Comparison of ENCODE assay signal across 8 cellular contexts in the genomic region with DNA sequence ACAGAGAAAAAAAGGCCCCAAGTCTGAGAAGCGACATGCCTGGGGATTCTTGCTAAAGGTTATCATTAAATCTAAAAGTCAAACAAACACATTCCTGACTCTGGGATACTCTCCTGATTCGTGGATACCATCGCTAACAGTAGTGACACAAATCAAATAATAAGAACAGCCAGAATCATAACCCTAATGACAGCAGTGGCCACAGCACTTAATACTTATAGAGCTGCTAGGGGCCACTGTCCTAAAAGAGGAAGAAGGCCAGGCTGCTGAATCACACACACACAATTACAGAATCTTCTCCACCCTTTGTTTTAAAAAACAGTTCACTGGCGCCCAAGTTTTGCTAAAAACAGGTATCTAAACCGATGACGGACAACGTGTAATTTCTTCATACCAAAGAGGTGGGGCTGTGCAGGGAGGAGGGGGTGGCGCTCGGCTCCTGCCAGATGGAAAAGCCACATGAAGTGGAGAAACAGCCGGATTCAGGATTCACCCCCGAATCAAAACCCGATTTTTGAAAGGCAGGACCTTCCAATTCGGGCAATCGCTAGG. TPM values are rescaled to one million over a fixed set of nuclear protein-coding genes. Genes with fewer than 3 reads are reported as not detected.
DNase-seq lines count a peak whose midpoint lies in the region; ATAC-seq and TF ChIP-seq lines count a peak whose summit lies in the region.

No MANE protein-coding gene starts in this region.

- H3K4ac ChIP-seq in mesenchymal stem cell (ENCODE audit: low read depth in 1 of 2, low read length in 2 of 2) = peak overlapping the region; percentile 57 to 63

- no peaks in the 10 kb centered on the region for H4K20me1 ChIP-seq in SU-DHL-6 (ENCODE audit: low read depth, low read length)

- no peak overlapping the region for H3K23ac ChIP-seq in mesenchymal stem cell (ENCODE audit: low read length in 2 of 2)

- H2BK12ac ChIP-seq in mesenchymal stem cell (ENCODE audit: low read length in 2 of 2) = no peak overlapping the region

- TF ChIP-seq CTCF in SU-DHL-6 (IDR thresholded peaks at IDR 0.05; ENCODE audit: insufficient read depth, low read length, poor library complexity, severe bottlenecking) (no peak), type B pancreatic cell (conservative IDR thresholded peaks at IDR 0.05) (no peak)

- peak overlapping the region; percentile 85 for H2AFZ ChIP-seq in SU-DHL-6 (ENCODE audit: low read depth, low read length, severe bottlenecking)
- no peak overlapping the region for H2AFZ ChIP-seq in mesenchymal stem cell (ENCODE audit: low read depth, low read length)

- no peak overlapping the region for H3K14ac ChIP-seq in mesenchymal stem cell (ENCODE audit: low read length in 2 of 2)

- H3K9ac ChIP-seq in SU-DHL-6 (ENCODE audit: low read length) (peak overlapping the region; percentile 80), mesenchymal stem cell (ENCODE audit: low read length) (peak overlapping the region; percentile 99)

- no peak overlapping the region for H3K27ac ChIP-seq in SU-DHL-6 (ENCODE audit: low read depth, low read length)
- H3K27ac ChIP-seq in effector memory CD4-positive, alpha-beta T cell (ENCODE audit: insufficient read depth, low read length, poor library complexity, severe bottlenecking) = peak overlapping the region; percentile 73
- H3K27ac ChIP-seq in mesenchymal stem cell (ENCODE audit: low read length, poor library complexity, severe bottlenecking) = peak overlapping the region; percentile 92

- H3K27me3 Mint-ChIP-seq in type B pancreatic cell = no peaks in the 10 kb centered on the region

- H3K4me3 Mint-ChIP-seq in type B pancreatic cell = peak overlapping the region; percentile 98

- WGBS in mesenchymal stem cell = 1% methylated on average over 14 of the region's 14 CpGs

- peak overlapping the region; percentile 27 for H4K8ac ChIP-seq in mesenchymal stem cell (ENCODE audit: low read length)

- H3K9me2 ChIP-seq in SU-DHL-6 (replicated peaks; ENCODE audit: insufficient read depth, low read length) = no peaks in the 10 kb centered on the region

- no peak for ATAC-seq in HG02763 (IDR thresholded peaks at IDR 0.05; ENCODE audit: unreplicated experiment)
- no peak for ATAC-seq in GM21515 (IDR thresholded peaks at IDR 0.05; ENCODE audit: unreplicated experiment)

- H3K4me1 Mint-ChIP-seq in type B pancreatic cell (ENCODE audit: unreplicated experiment) = peaks cover 17% of the 10 kb centered on the region

- peak overlapping the region; percentile 4 to 89 for H3K18ac ChIP-seq in mesenchymal stem cell (ENCODE audit: low read depth in 1 of 2, low read length in 2 of 2)

- DNase-seq in D341Med (ENCODE audit: low spot score) (peak; percentile 53), HT1080 (ENCODE audit: low read depth) (peak; percentile 50), mesenchymal stem cell (peak; percentile 70), type B pancreatic cell (ENCODE audit: extremely low spot score, unreplicated experiment) (no peak)
- DNase-seq in effector memory CD4-positive, alpha-beta T cell = no peak

- H3K36me3 Mint-ChIP-seq in type B pancreatic cell = peaks cover 4% of the 10 kb centered on the region

- H3K4me3 ChIP-seq in SU-DHL-6 (ENCODE audit: insufficient read depth, low read length, poor library complexity, severe bottlenecking) (peak overlapping the region; percentile 70), mesenchymal stem cell (ENCODE audit: insufficient read depth in 1 of 2, low read depth in 1 of 2, low read length in 2 of 2) (peak overlapping the region; percentile 77 to 96)
- peak overlapping the region; percentile 96 for H3K4me3 ChIP-seq in effector memory CD4-positive, alpha-beta T cell (ENCODE audit: insufficient read depth, low read depth, low read length, poor library complexity, severe bottlenecking)

- no peaks in the 10 kb centered on the region; the same call in 1 of the 2 replicates for H3K27me3 ChIP-seq in SU-DHL-6 (ENCODE audit: low read length)
- no peaks in the 10 kb centered on the region for H3K27me3 ChIP-seq in effector memory CD4-positive, alpha-beta T cell (replicated peaks; ENCODE audit: control insufficient read depth, insufficient read depth, low read length, poor library complexity, severe bottlenecking)
- H3K27me3 ChIP-seq in mesenchymal stem cell (ENCODE audit: control insufficient read depth in 1 of 2, insufficient read depth in 1 of 2, low read length in 2 of 2) = no peaks in the 10 kb centered on the region

- H3K9me3 ChIP-seq in SU-DHL-6 (ENCODE audit: insufficient read depth, low read length) = no peaks in the 10 kb centered on the region
- H3K9me3 ChIP-seq in effector memory CD4-positive, alpha-beta T cell (ENCODE audit: control insufficient read depth, low read length) = no peaks in the 10 kb centered on the region
- no peaks in the 10 kb centered on the region for H3K9me3 ChIP-seq in mesenchymal stem cell (ENCODE audit: control insufficient read depth, low read length)

- H3F3A ChIP-seq in SU-DHL-6 (ENCODE audit: insufficient read depth) = peaks cover 14% of the 10 kb centered on the region; the same call in 1 of the 2 replicates

- no peaks in the 10 kb centered on the region for H3K79me2 ChIP-seq in SU-DHL-6 (ENCODE audit: insufficient read depth, low read length)

- H3K4me1 ChIP-seq in effector memory CD4-positive, alpha-beta T cell (ENCODE audit: control insufficient read depth, insufficient read depth, low read length, poor library complexity, severe bottlenecking) = peaks cover 19% of the 10 kb centered on the region
- peaks cover 15% of the 10 kb centered on the region for H3K4me1 ChIP-seq in mesenchymal stem cell (ENCODE audit: control insufficient read depth, insufficient read depth, low read depth, low read length)

- no peak overlapping the region for H2BK5ac ChIP-seq in mesenchymal stem cell (ENCODE audit: low read depth, low read length, poor library complexity, severe bottlenecking)

- H3K27ac Mint-ChIP-seq in type B pancreatic cell = peak overlapping the region; percentile 100

- no peak overlapping the region for H4K91ac ChIP-seq in mesenchymal stem cell (ENCODE audit: low read length)

- peak overlapping the region; percentile 100 for H2BK15ac ChIP-seq in mesenchymal stem cell (ENCODE audit: low read depth, poor library complexity, severe bottlenecking)

- H2BK120ac ChIP-seq in mesenchymal stem cell (ENCODE audit: low read depth, low read length) = peak overlapping the region; percentile 79

- H3K36me3 ChIP-seq in SU-DHL-6 (ENCODE audit: low read length) (no peaks in the 10 kb centered on the region), mesenchymal stem cell (ENCODE audit: control insufficient read depth in 1 of 2, insufficient read depth in 2 of 2, low read depth in 1 of 2, low read length in 2 of 2) (peaks cover under 1 to 7% of the 10 kb centered on the region in 2 experiments)
- H3K36me3 ChIP-seq in effector memory CD4-positive, alpha-beta T cell (ENCODE audit: control insufficient read depth, insufficient read depth, low read length) = no peaks in the 10 kb centered on the region

- peak overlapping the region; percentile 84 for H3K4me2 ChIP-seq in SU-DHL-6 (ENCODE audit: low read depth, low read length, poor library complexity, severe bottlenecking)
- peak overlapping the region; percentile 86 for H3K4me2 ChIP-seq in mesenchymal stem cell (ENCODE audit: low read length, poor library complexity, severe bottlenecking)

- H3K79me1 ChIP-seq in mesenchymal stem cell (replicated peaks; ENCODE audit: low read length, poor library complexity, severe bottlenecking) = peaks cover 9% of the 10 kb centered on the region

- no peaks in the 10 kb centered on the region for H3K9me3 Mint-ChIP-seq in type B pancreatic cell

- H2AK5ac ChIP-seq in mesenchymal stem cell (ENCODE audit: low read length, severe bottlenecking) = no peak overlapping the region

RNA-seq across cellular contexts. Expression of gene CLIP1, which starts 1.1 kb away (rescaled TPM):
- 24.1 and 26.6 TPM in 2 replicates for total RNA-seq in HT1080 (2014; rRNA removed; shearing (Covaris generic))
- polyA plus RNA-seq in HT1080 (2015; cell fraction: cytosol; rRNA removed) = 22.7 and 28.3 TPM in 2 replicates
- polyA plus RNA-seq in HT1080 (2015; cell fraction: nucleus; rRNA removed) = 43.7 and 48.1 TPM in 2 replicates
- polyA plus RNA-seq in mesenchymal stem cell (2013, experiment 1 of 2) = 49.0 TPM
- polyA plus RNA-seq in mesenchymal stem cell (2013, experiment 2 of 2) = 49.6 TPM
- 59.1 and 119 TPM in 2 replicates for total RNA-seq in type B pancreatic cell (ENCODE audit: low replicate concordance)

Comparison
In these comparisons a context has a peak if more than half of its experiments do, and no peak if none do; other contexts are left out.
1. DNase-seq: peak in D341Med (single experiment), HT1080 (single experiment) and mesenchymal stem cell (single experiment); none in effector memory CD4-positive, alpha-beta T cell (0 of 3) and type B pancreatic cell (single experiment).
2. Peak in every context shown above with its lines, with median percentiles within 50 percentile points of each other: H3K4me3 ChIP-seq.